23 cellular contexts compared by ENCODE assay signal in the genomic region with DNA sequence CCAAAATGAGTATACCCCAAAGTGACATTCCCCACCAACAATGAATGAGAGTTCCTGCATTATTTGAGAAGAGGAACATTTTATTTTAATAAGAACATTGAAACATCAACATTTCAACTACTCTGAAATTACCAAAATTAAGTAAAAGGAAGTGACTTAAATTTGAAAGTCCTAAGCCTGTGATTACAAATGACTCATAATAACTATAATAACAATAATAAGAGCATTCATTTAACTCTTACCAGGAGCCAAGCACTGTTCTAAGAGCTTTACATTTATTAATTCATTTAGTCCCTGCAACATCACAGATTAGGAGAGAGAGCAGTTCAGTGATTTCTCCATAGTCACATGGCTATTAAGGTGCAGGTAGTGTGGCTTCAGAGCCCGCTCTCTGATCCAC. TPM values are rescaled to one million over a fixed set of nuclear protein-coding genes. Genes with fewer than 3 reads are reported as not detected.
DNase-seq lines count a peak whose midpoint lies in the region; ATAC-seq and TF ChIP-seq lines count a peak whose summit lies in the region.
"Had no signal": no experiment of that assay in that cellular context is flagged by ENCODE, and none has a peak within 500 bp of the region (broad histone marks: within the 10 kb centered on the region; RNA-seq: fewer than 3 reads in every experiment).

No MANE protein-coding gene starts in this region.

- peaks cover 4% of the 10 kb centered on the region for H3K9me3 Mint-ChIP-seq in activated CD4-positive, alpha-beta T cell treated with anti-CD3 and anti-CD28 coated beads, Interleukin-2, amount 10 ng/mL, durations not matched to agents 7 days and 5 days
- H3K9me3 Mint-ChIP-seq in HFFc6 = no peaks in the 10 kb centered on the region
- H3K9me3 Mint-ChIP-seq: IgD-negative memory B cell had no signal

- H3K4me3 ChIP-seq in skeletal muscle satellite cell (ENCODE audit: low read length) = no peak overlapping the region
- H3K4me3 ChIP-seq: BLaER1, GM23248, SK-N-MC had no signal

- H3K27me3 Mint-ChIP-seq in activated CD4-positive, alpha-beta T cell treated with anti-CD3 and anti-CD28 coated beads, Interleukin-2, amount 10 ng/mL, durations not matched to agents 7 days and 5 days = no peaks in the 10 kb centered on the region
- H3K27me3 Mint-ChIP-seq in HFFc6 (ENCODE audit: insufficient read depth) = no peaks in the 10 kb centered on the region
- H3K27me3 Mint-ChIP-seq: CD4-positive, CD25-positive, alpha-beta regulatory T cell; IgD-negative memory B cell had no signal

- peaks cover 15% of the 10 kb centered on the region for H3K4me1 ChIP-seq in skeletal muscle satellite cell (ENCODE audit: control insufficient read depth, insufficient read depth, low read length)

- H3K4me3 Mint-ChIP-seq in activated CD4-positive, alpha-beta T cell treated with anti-CD3 and anti-CD28 coated beads, Interleukin-2, amount 10 ng/mL, durations not matched to agents 7 days and 5 days = no peak overlapping the region
- no peak overlapping the region for H3K4me3 Mint-ChIP-seq in HFFc6
- H3K4me3 Mint-ChIP-seq: CD4-positive, CD25-positive, alpha-beta regulatory T cell; IgD-negative memory B cell had no signal

- H3K27me3 ChIP-seq in skeletal muscle satellite cell (ENCODE audit: control insufficient read depth, insufficient read depth, low read length) = no peaks in the 10 kb centered on the region
- H3K27me3 ChIP-seq: BLaER1 had no signal

- no peaks in the 10 kb centered on the region for H3K9me3 ChIP-seq in skeletal muscle satellite cell (replicated peaks; ENCODE audit: low read length)

- CTCF ChIA-PET in activated CD4-positive, alpha-beta T cell treated with anti-CD3 and anti-CD28 coated beads, Interleukin-2, amount 10 ng/mL, durations not matched to agents 7 days and 5 days (lab: Charles Lee) = interaction anchor here (1.3 to 1.5 kb wide), 2 partner anchors 10 to 11 kb away, joined by 3 to 5 read pairs; no protein-coding TSS in a partner anchor

- peak; percentile 47 for ATAC-seq in esophagus mucosa
- no peak for ATAC-seq in GM19351 (IDR thresholded peaks at IDR 0.05; ENCODE audit: unreplicated experiment)
- ATAC-seq in HG03045 (IDR thresholded peaks at IDR 0.05; ENCODE audit: unreplicated experiment) = no peak

- DNase-seq in activated CD4-positive, alpha-beta T cell treated with anti-CD3 and anti-CD28 coated beads, Interleukin-2, amount 10 ng/mL, durations not matched to agents 7 days and 5 days = no peak
- no peak for DNase-seq in activated CD4-positive, alpha-beta T cell treated with anti-CD3 and anti-CD28 coated beads for 4 hours
- no peak for DNase-seq in HFFc6
- DNase-seq: CD4-positive, CD25-positive, alpha-beta regulatory T cell; DMS153; GM23248; H7; NCI-H1092; NCI-H1417 treated with DMSO at 0.1 percent for 48 hours; NCI-H187; NCI-H2081 treated with DMSO at 0.1 percent for 48 hours; NCI-H2171; NCI-H226; NCI-H510A; SIG-M5 had no signal

- no peak for TF ChIP-seq CTCF in HFFc6 (IDR thresholded peaks at IDR 0.05)

- POLR2A ChIA-PET in activated CD4-positive, alpha-beta T cell treated with anti-CD3 and anti-CD28 coated beads, Interleukin-2, amount 10 ng/mL, durations not matched to agents 7 days and 5 days (lab: Charles Lee) = no interaction called here

- peaks cover 32% of the 10 kb centered on the region for H3K4me1 Mint-ChIP-seq in activated CD4-positive, alpha-beta T cell treated with anti-CD3 and anti-CD28 coated beads, Interleukin-2, amount 10 ng/mL, durations not matched to agents 7 days and 5 days
- peaks cover 35% of the 10 kb centered on the region for H3K4me1 Mint-ChIP-seq in HFFc6 (ENCODE audit: low read depth)

- peaks cover 26% of the 10 kb centered on the region for H3K36me3 Mint-ChIP-seq in activated CD4-positive, alpha-beta T cell treated with anti-CD3 and anti-CD28 coated beads, Interleukin-2, amount 10 ng/mL, durations not matched to agents 7 days and 5 days (ENCODE audit: low read depth)
- peaks cover 5% of the 10 kb centered on the region for H3K36me3 Mint-ChIP-seq in HFFc6 (ENCODE audit: low read depth)

- H3K27ac Mint-ChIP-seq in activated CD4-positive, alpha-beta T cell treated with anti-CD3 and anti-CD28 coated beads, Interleukin-2, amount 10 ng/mL, durations not matched to agents 7 days and 5 days = peak overlapping the region; percentile 31
- peak overlapping the region; percentile 30; the same call in 1 of the 2 replicates for H3K27ac Mint-ChIP-seq in HFFc6

- H3K36me3 ChIP-seq in skeletal muscle satellite cell (ENCODE audit: insufficient read depth, low read length) = no peaks in the 10 kb centered on the region
- H3K36me3 ChIP-seq: BLaER1 had no signal

- peak overlapping the region; percentile 12 for H3K4me2 ChIP-seq in skeletal muscle satellite cell (ENCODE audit: low read length)
- H3K4me2 ChIP-seq: BLaER1, KMS-11 had no signal

- no peak overlapping the region for H3K9ac ChIP-seq in skeletal muscle satellite cell (ENCODE audit: low read depth, low read length)
- H3K9ac ChIP-seq: BLaER1, GM23248, KMS-11 had no signal

RNA-seq across cellular contexts. Expression of a gene that starts 32.5 kb away (rescaled TPM):
- 10 to 100 TPM; 19.2 to 26.0 TPM for total RNA-seq in activated CD4-positive, alpha-beta T cell treated with anti-CD3 and anti-CD28 coated beads, Interleukin-2, amount 10 ng/mL, durations not matched to agents 7 days and 5 days
- 10 to 100 TPM; 11.1 to 18.4 (median 15.1) TPM for total RNA-seq in HFFc6 (2021; fragmentation: NEBNext Ultra II Directional; extraction: Animal tissue kit (Norgen Biotek cat#: 25700))
- 21.3 TPM for total RNA-seq in esophagus mucosa
- 13.5 and 14.2 TPM in 2 replicates for total RNA-seq in skeletal muscle satellite cell (2012; rRNA removed)

RNA-seq across cellular contexts. Expression of a gene that starts 34.4 kb away (rescaled TPM):
- 1 to 10 TPM; 1.6 to 3.1 TPM for total RNA-seq in activated CD4-positive, alpha-beta T cell treated with anti-CD3 and anti-CD28 coated beads, Interleukin-2, amount 10 ng/mL, durations not matched to agents 7 days and 5 days
- total RNA-seq in HFFc6 (2021; fragmentation: NEBNext Ultra II Directional; extraction: Animal tissue kit (Norgen Biotek cat#: 25700)) = 10 to 100 TPM; 11.9 to 17.4 (median 15.0) TPM
- 13.9 TPM for total RNA-seq in esophagus mucosa
- total RNA-seq in skeletal muscle satellite cell (2012; rRNA removed) = 16.8 and 19.0 TPM in 2 replicates
